Comparison of ENCODE assay signal across 12 cellular contexts in the genomic region with DNA sequence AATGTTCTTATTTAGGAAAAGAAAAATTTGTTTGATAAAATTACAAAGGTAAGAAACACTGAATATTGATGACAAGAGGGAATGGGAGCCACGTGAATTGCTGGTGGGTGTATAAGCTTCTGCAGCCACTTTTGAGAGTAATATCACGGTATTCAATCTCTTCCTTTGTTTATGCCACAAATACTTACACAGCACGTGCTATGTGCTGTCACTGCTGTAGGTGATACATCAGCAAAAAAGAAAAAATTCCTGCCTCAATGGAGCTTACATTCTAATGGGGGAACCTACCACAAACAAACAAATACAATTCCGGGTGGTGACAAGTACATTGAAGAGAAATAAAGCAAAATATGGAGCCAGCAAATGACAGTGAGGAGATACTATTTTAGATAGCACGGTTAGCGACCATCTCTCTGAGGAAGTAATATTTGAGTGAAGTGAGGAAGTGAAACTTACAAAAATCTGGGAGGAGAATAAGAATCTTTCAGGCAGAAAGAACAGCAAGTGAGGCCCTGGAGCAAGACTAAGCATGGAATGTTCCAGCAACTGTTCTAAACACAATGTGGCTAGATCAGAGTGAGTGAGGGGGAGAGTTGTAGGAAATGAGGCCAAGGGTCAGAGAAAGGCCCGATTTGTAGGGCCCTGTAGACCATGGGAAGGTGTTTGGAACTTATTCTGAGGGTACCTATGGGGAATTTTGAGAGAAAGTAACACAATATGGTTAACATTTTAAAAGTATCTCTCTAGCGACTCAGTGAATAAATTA. TPM values are rescaled to one million over a fixed set of nuclear protein-coding genes. Genes with fewer than 3 reads are reported as not detected.
DNase-seq lines count a peak whose midpoint lies in the region; ATAC-seq and TF ChIP-seq lines count a peak whose summit lies in the region.
"Had no signal": no experiment of that assay in that cellular context is flagged by ENCODE, and none has a peak within 500 bp of the region (broad histone marks: within the 10 kb centered on the region; RNA-seq: fewer than 3 reads in every experiment).

No MANE protein-coding gene starts in this region.

- DNase-seq in SIG-M5 treated with dmso at 0.1 percent for 504 hours (lab: John Stamatoyannopoulos, UW; ENCODE audit: unreplicated experiment) (peak; percentile 79), NCI-H748 treated with DMSO at 0.1 percent for 48 hours (lab: John Stamatoyannopoulos, UW) (no peak), ovary (no peak), HUDEP-2 (lab: John Stamatoyannopoulos, UW; ENCODE audit: unreplicated experiment in 76 of 76) (no peak), heart left ventricle (no peak)
- DNase-seq: BE2C; stimulated activated CD4-positive, alpha-beta T cell treated with anti-CD3 and anti-CD28 coated beads, Interleukin-15, amount 100 ng/mL, for 24 hours had no signal

- H3K9me3 ChIP-seq in DOHH2 (ENCODE audit: control insufficient read depth, insufficient read depth, low read length) (no peaks in the 10 kb centered on the region), ovary (no peaks in the 10 kb centered on the region), heart left ventricle (no peaks in the 10 kb centered on the region)
- H3K9me3 ChIP-seq: BE2C had no signal

- H3F3A ChIP-seq in DOHH2 (ENCODE audit: control insufficient read depth, insufficient read depth), result peaks cover 56% of the 10 kb centered on the region

- H3K27me3 ChIP-seq in DOHH2 (ENCODE audit: control insufficient read depth, low read length), result no peaks in the 10 kb centered on the region
- no peaks in the 10 kb centered on the region for H3K27me3 ChIP-seq in ovary
- peaks cover 0 to 31% (median 0%) of the 10 kb centered on the region in 9 donors for H3K27me3 ChIP-seq in heart left ventricle

- H3K4me3 ChIP-seq in DOHH2 (ENCODE audit: low read length) (peak overlapping the region; percentile 61), ovary (no peak overlapping the region), heart left ventricle (no peak overlapping the region)

- H3K4me1 ChIP-seq in DOHH2 (ENCODE audit: control insufficient read depth, low read length) (peaks cover 93% of the 10 kb centered on the region), ovary (ENCODE audit: insufficient read depth) (no peaks in the 10 kb centered on the region), heart left ventricle (peaks cover 0 to 34% (median 0%) of the 10 kb centered on the region in 12 donors)
- H3K4me1 ChIP-seq: BE2C had no signal

- intact Hi-C loops in ovary (cut with DNase I) (no loop called here), heart left ventricle (cut with DNase I) (no loop called here)

- H3K27ac ChIP-seq in DOHH2 (ENCODE audit: low read depth, low read length) (peak overlapping the region; percentile 94), ovary (no peak overlapping the region), heart left ventricle (no peak overlapping the region)
- H3K27ac ChIP-seq: RWPE1 had no signal

- no peak for TF ChIP-seq EP300 in ovary (IDR thresholded peaks at IDR 0.05)

- H3K4me2 ChIP-seq in DOHH2 (ENCODE audit: low read length), result peak overlapping the region; percentile 75

- no peaks in the 10 kb centered on the region for H3K9me2 ChIP-seq in DOHH2 (replicated peaks; ENCODE audit: control insufficient read depth, low read length)

- 75 to 82% (median 77%) methylated on average over 8 of the region's 8 CpGs for WGBS in ovary, 3 donors
- 74 to 81% (median 78%) methylated on average over 8 of the region's 8 CpGs for WGBS in heart left ventricle, 4 donors

- peaks cover 12% of the 10 kb centered on the region for H3K36me3 ChIP-seq in DOHH2 (ENCODE audit: control insufficient read depth, low read length)
- H3K36me3 ChIP-seq in ovary, result no peaks in the 10 kb centered on the region
- no peaks in the 10 kb centered on the region for H3K36me3 ChIP-seq in heart left ventricle
- H3K36me3 ChIP-seq: BE2C had no signal

- no peaks in the 10 kb centered on the region for H4K20me1 ChIP-seq in DOHH2 (ENCODE audit: control insufficient read depth, insufficient read depth, low read depth, low read length)

- ATAC-seq in GM19438 (IDR thresholded peaks at IDR 0.05; ENCODE audit: low read depth, unreplicated experiment) (peak; percentile 59), HG03135 (IDR thresholded peaks at IDR 0.05; ENCODE audit: unreplicated experiment) (peak; percentile 59), heart left ventricle (no peak)

- no peak for TF ChIP-seq POLR2A in ovary (IDR thresholded peaks at IDR 0.05)
- TF ChIP-seq POLR2A in heart left ventricle (IDR thresholded peaks at IDR 0.05), result no peak

- no peaks in the 10 kb centered on the region for H3K79me2 ChIP-seq in DOHH2 (ENCODE audit: control insufficient read depth, low read length)

- no peak for TF ChIP-seq CTCF in DOHH2 (IDR thresholded peaks at IDR 0.05; ENCODE audit: low read depth, low read length, poor library complexity, severe bottlenecking)
- TF ChIP-seq CTCF in ovary (IDR thresholded peaks at IDR 0.05), result no peak
- no peak for TF ChIP-seq CTCF in heart left ventricle (IDR thresholded peaks at IDR 0.05)

RNA-seq across cellular contexts. Expression of a gene that starts 2.6 kb away (rescaled TPM):
- total RNA-seq in ovary, result 1 to 10 TPM in 5 of 7 donors, under 1 TPM in 2; 0.24 to 4.6 (median 1.2) TPM
- polyA plus RNA-seq in ovary, result under 1 TPM; 0.32 to 0.99 TPM
- under 1 TPM; 0.22 to 0.75 (median 0.48) TPM for total RNA-seq in heart left ventricle
- polyA plus RNA-seq in heart left ventricle, result under 1 TPM; 0.30 to 0.46 TPM

RNA-seq across cellular contexts. Expression of a gene that starts 11.7 kb away (rescaled TPM):
- total RNA-seq in ovary, result under 1 TPM in 2 of 7 donors, not detected in 5; 0.31 to 0.80 TPM
- under 1 TPM; 0.06 to 0.42 TPM for polyA plus RNA-seq in ovary
- 1 to 10 TPM in 1 of 9 donors, under 1 TPM in 2, not detected in 6; 0.20 to 1.0 (median 0.41) TPM for total RNA-seq in heart left ventricle
- polyA plus RNA-seq in heart left ventricle, result under 1 TPM; 0.11 to 0.23 TPM
- total RNA-seq: neural crest cell had no signal

RNA-seq across cellular contexts. Expression of a gene that starts 30.8 kb away (rescaled TPM):
- total RNA-seq in ovary (10 to 100 TPM; 15.0 to 28.9 (median 19.8) TPM), heart left ventricle (10 to 100 TPM in 1 of 9 donors, 1 to 10 TPM in 8; 5.2 to 10.0 (median 7.1) TPM)
- polyA plus RNA-seq in ovary (10 to 100 TPM; 16.9 to 26.4 TPM), heart left ventricle (10 to 100 TPM in 1 of 2 donors, 1 to 10 TPM in 1; 5.8 to 18.1 TPM)

RNA-seq across cellular contexts. Expression of a gene that starts 47.4 kb away (rescaled TPM):
- total RNA-seq in ovary, result 10 to 100 TPM; 20.9 to 31.3 (median 24.5) TPM
- 10 to 100 TPM in 1 of 2 donors, 1 to 10 TPM in 1; 7.9 to 23.4 TPM for polyA plus RNA-seq in ovary
- 10 to 100 TPM; 13.3 to 24.4 (median 17.6) TPM for total RNA-seq in heart left ventricle
- 10 to 100 TPM in 1 of 2 donors, 1 to 10 TPM in 1; 3.0 to 16.2 TPM for polyA plus RNA-seq in heart left ventricle

RNA-seq across cellular contexts. Expression of a gene that starts 55.8 kb away (rescaled TPM):
- 10 to 100 TPM in 1 of 7 donors, 1 to 10 TPM in 5, under 1 TPM in 1; 0.89 to 14.3 (median 4.2) TPM for total RNA-seq in ovary
- polyA plus RNA-seq in ovary, result 10 to 100 TPM in 1 of 2 donors, 1 to 10 TPM in 1; 3.8 to 31.7 TPM
- 10 to 100 TPM in 2 of 9 donors, 1 to 10 TPM in 7; 3.8 to 51.6 (median 5.6) TPM for total RNA-seq in heart left ventricle
- 1 to 10 TPM; 2.5 to 3.5 TPM for polyA plus RNA-seq in heart left ventricle
- total RNA-seq: neural crest cell had no signal

Comparison
In these comparisons a context has a peak if more than half of its experiments do, and no peak if none do; other contexts are left out.
1. ATAC-seq: peak in GM19438 (single experiment) and HG03135 (single experiment); none in heart left ventricle (0 of 4).